ENCODE assay signal across 17 cellular contexts in genomic region chr11:75365711-75366181, GRCh38. TPM values are rescaled to one million over a fixed set of nuclear protein-coding genes. Genes with fewer than 3 reads are reported as not detected.
DNase-seq lines count a peak whose midpoint lies in the region; FAIRE-seq and TF ChIP-seq lines count a peak whose summit lies in the region.
"Had no signal": no experiment of that assay in that cellular context is flagged by ENCODE, and none has a peak within 500 bp of the region (broad histone marks: within the 10 kb centered on the region; RNA-seq: fewer than 3 reads in every experiment).

No MANE protein-coding gene starts in this region.

- H3K9ac ChIP-seq in colonic mucosa (ENCODE audit: low read depth in 2 of 2, low read length in 2 of 2) = no peak overlapping the region

- TF ChIP-seq CTCF in colonic mucosa (IDR thresholded peaks at IDR 0.05) (no peak), neutrophil (IDR thresholded peaks at IDR 0.05) (no peak), thyroid gland (IDR thresholded peaks at IDR 0.05) (no peak)

- H3K27me3 ChIP-seq in colonic mucosa = no peaks in the 10 kb centered on the region
- H3K27me3 ChIP-seq in neutrophil = no peaks in the 10 kb centered on the region
- no peaks in the 10 kb centered on the region for H3K27me3 ChIP-seq in thyroid gland
- no peaks in the 10 kb centered on the region for H3K27me3 ChIP-seq in small intestine (ENCODE audit: control insufficient read depth in 2 of 2, insufficient read depth in 2 of 2, low read length in 2 of 2)

- TF ChIP-seq POLR2A in thyroid gland (IDR thresholded peaks at IDR 0.05) = no peak

- in situ Hi-C loops in ACHN (cut with HindIII; ENCODE audit: low pct_ligation_motif_present, low pct_unique_long_range_greater_than_20kb, low sequenced_read_pairs) = no loop called here

- intact Hi-C loops in colonic mucosa (cut with DNase I) (no loop called here), thyroid gland (cut with DNase I) (no loop called here)

- H3K4me1 ChIP-seq in colonic mucosa = no peaks in the 10 kb centered on the region
- H3K4me1 ChIP-seq in neutrophil (ENCODE audit: control insufficient read depth in 1 of 2, insufficient read depth in 1 of 2, low read depth in 1 of 2, low read length in 1 of 2) = peaks cover 22 to 25% of the 10 kb centered on the region in 2 experiments
- H3K4me1 ChIP-seq in thyroid gland = no peaks in the 10 kb centered on the region
- H3K4me1 ChIP-seq in small intestine (ENCODE audit: control insufficient read depth in 2 of 2, insufficient read depth in 1 of 2, low read depth in 1 of 2, low read length in 1 of 2) = peaks cover 0 to 2% of the 10 kb centered on the region in 2 donors
- H3K4me1 ChIP-seq: psoas muscle had no signal

- H3K4me3 ChIP-seq in colonic mucosa = no peak overlapping the region
- H3K4me3 ChIP-seq in neutrophil (ENCODE audit: low read depth in 1 of 2, low read length in 1 of 2) = peak overlapping the region in 1 of 2 experiments; percentile 2
- no peak overlapping the region for H3K4me3 ChIP-seq in thyroid gland (replicated peaks in 1 of 3)
- H3K4me3 ChIP-seq in small intestine (ENCODE audit: low read depth in 1 of 2, low read length in 2 of 2) = no peak overlapping the region
- H3K4me3 ChIP-seq: psoas muscle, SK-N-MC had no signal

- H3K36me3 ChIP-seq in colonic mucosa (no peaks in the 10 kb centered on the region), neutrophil (no peaks in the 10 kb centered on the region), thyroid gland (no peaks in the 10 kb centered on the region), small intestine (ENCODE audit: control insufficient read depth in 2 of 2, insufficient read depth in 2 of 2, low read length in 2 of 2) (no peaks in the 10 kb centered on the region)

- no peak for FAIRE-seq in small intestine (lab: Jason Lieb, UNC)

- H3K9me3 ChIP-seq in colonic mucosa (no peaks in the 10 kb centered on the region), neutrophil (no peaks in the 10 kb centered on the region), thyroid gland (no peaks in the 10 kb centered on the region), small intestine (ENCODE audit: control insufficient read depth, low read depth) (no peaks in the 10 kb centered on the region)
- H3K9me3 ChIP-seq: psoas muscle had no signal

- WGBS in thyroid gland, 2 donors = 51 to 61% methylated on average over 2 of the region's 2 CpGs
- WGBS in small intestine, 3 donors = 58 to 74% (median 72%) methylated on average over 2 of the region's 2 CpGs

- H3K27ac ChIP-seq in colonic mucosa (peak overlapping the region; percentile 13), neutrophil (peak overlapping the region; percentile 69), thyroid gland (no peak overlapping the region), small intestine (ENCODE audit: low read depth in 1 of 2, low read length in 1 of 2) (peak overlapping the region in 1 of 2 donors; percentile 27)
- H3K27ac ChIP-seq: psoas muscle, SK-N-MC had no signal

- DNase-seq in ELR (ENCODE audit: low read depth) = peak; percentile 60
- peak; percentile 77 for DNase-seq in NOMO-1 treated with DMSO at 0.1 percent for 48 hours (lab: John Stamatoyannopoulos, UW; ENCODE audit: unreplicated experiment)
- no peak for DNase-seq in colonic mucosa
- no peak for DNase-seq in thyroid gland
- no peak for DNase-seq in mucosa of gallbladder (ENCODE audit: low spot score)
- no peak for DNase-seq in small intestine
- DNase-seq in ACHN = no peak
- DNase-seq: activated T-cell treated with anti-CD3 and anti-CD28 coated beads, Interleukin-2, amount 50 U/mL, for 24 hours; anterior cingulate cortex; CD4-positive, alpha-beta T cell; effector memory CD8-positive, alpha-beta T cell; hypothalamus; NCI-H187; NCI-H82; psoas muscle had no signal

RNA-seq across cellular contexts. Expression of gene ARRB1, which starts 14.3 kb away (rescaled TPM):
- total RNA-seq in colonic mucosa = 10 to 100 TPM; 70.3 to 73.4 TPM
- 10 to 100 TPM; 15.7 to 44.7 (median 27.7) TPM for total RNA-seq in thyroid gland
- total RNA-seq in mucosa of gallbladder = 57.7 TPM
- polyA plus RNA-seq in small intestine = 10 to 100 TPM; 20.0 to 41.5 (median 28.2) TPM

RNA-seq across cellular contexts. Expression of gene RPS3, which starts 33.6 kb away (rescaled TPM):
- total RNA-seq in colonic mucosa (1,000 to 10,000 TPM; 2,133 to 2,596 TPM), thyroid gland (1,000 to 10,000 TPM; 1,039 to 1,811 (median 1,104) TPM), mucosa of gallbladder (1,626 TPM)
- polyA plus RNA-seq in small intestine = 1,000 to 10,000 TPM; 1,492 to 4,274 (median 2,891) TPM

Comparison
In these comparisons a context has a peak if more than half of its experiments do, and no peak if none do; other contexts are left out.
1. DNase-seq: peak in ELR (single experiment) and NOMO-1 treated with DMSO at 0.1 percent for 48 hours (single experiment); none in colonic mucosa (single experiment), thyroid gland (0 of 2), mucosa of gallbladder (single experiment), small intestine (single experiment) and ACHN (single experiment).
2. H3K27ac ChIP-seq: peak in colonic mucosa (single experiment) and neutrophil (single experiment); none in thyroid gland (0 of 3).